In genomic region chr4:1225272-1226166, GRCh38 we compare ENCODE assay signal across 34 cellular contexts.
"Had no signal": no experiment of that assay in that cellular context is flagged by ENCODE, and none has a peak within 500 bp of the region (broad histone marks: within the 10 kb centered on the region; RNA-seq: fewer than 3 reads in every experiment).

No MANE protein-coding gene starts in this region.

- H3K27ac ChIP-seq: brain microvascular endothelial cell, pancreas, prostate gland, tibial artery, upper lobe of right lung had no signal

- ATAC-seq: effector memory CD8-positive, alpha-beta T cell; left colon; stimulated activated effector memory CD8-positive, alpha-beta T cell treated with anti-CD3 and anti-CD28 coated beads, Interleukin-12 subunit alpha, Interleukin-12 subunit beta, amount 100 ng/mL, for 72 hours; stimulated activated naive CD8-positive, alpha-beta T cell treated with anti-CD3 and anti-CD28 coated beads, Interleukin-15, amount 100 ng/mL, for 72 hours had no signal

- H3K4me3 ChIP-seq: gastroesophageal sphincter, pancreas, prostate gland, tibial artery, upper lobe of right lung had no signal

- H3K9me3 ChIP-seq: gastroesophageal sphincter, pancreas, prostate gland, tibial artery, upper lobe of right lung had no signal

- H3K27me3 ChIP-seq: brain microvascular endothelial cell, gastroesophageal sphincter, pancreas, tibial artery, upper lobe of right lung had no signal

- FAIRE-seq: astrocyte, kidney, pancreas had no signal

- DNase-seq: activated CD4-positive, alpha-beta T cell treated with anti-CD3 and anti-CD28 coated beads for 48 hours; activated CD4-positive, alpha-beta T cell treated with anti-CD3 and anti-CD28 coated beads, Interleukin-2, amount 50 U/mL, for 48 hours; activated CD4-positive, CD25-positive, alpha-beta regulatory T cell; activated CD8-positive, alpha-beta memory T cell treated with anti-CD3 and anti-CD28 coated beads for 24 hours; activated CD8-positive, alpha-beta memory T cell treated with anti-CD3 and anti-CD28 coated beads, Interleukin-2, amount 50 U/mL, for 4 hours; activated gamma-delta T cell; activated naive CD4-positive, alpha-beta T cell treated with anti-CD3 and anti-CD28 coated beads, Interleukin-2, amount 10 ng/mL, durations not matched to agents 7 days and 5 days; activated naive CD8-positive, alpha-beta T cell treated with anti-CD3 and anti-CD28 coated beads, Interleukin-2, amount 10 ng/mL, durations not matched to agents 7 days and 5 days; activated T-cell treated with anti-CD3 and anti-CD28 coated beads, Interleukin-2, amount 50 U/mL, for 1 hour; amniotic stem cell; brain microvascular endothelial cell; caudate nucleus; cortex of kidney; effector memory CD8-positive, alpha-beta T cell; erythroblast; hypothalamus; immature natural killer cell; left colon; nucleus accumbens; pancreas; retina; stimulated activated CD4-positive, alpha-beta T cell treated with anti-CD3 and anti-CD28 coated beads, Interleukin-12 subunit alpha, Interleukin-12 subunit beta, amount 100 ng/mL, for 4 hours; stimulated activated CD4-positive, alpha-beta T cell treated with anti-CD3 and anti-CD28 coated beads, Interleukin-4, amount 100 ng/mL, for 24 hours; stimulated activated naive CD8-positive, alpha-beta T cell treated with anti-CD3 and anti-CD28 coated beads, Interleukin-15, amount 100 ng/mL, for 72 hours; substantia nigra; T-helper 1 cell; tibial artery; upper lobe of right lung had no signal

- H3K4me1 ChIP-seq: pancreas, prostate gland, upper lobe of right lung had no signal

- H3K4me3 Mint-ChIP-seq: activated naive CD4-positive, alpha-beta T cell treated with anti-CD3 and anti-CD28 coated beads, Interleukin-2, amount 10 ng/mL, durations not matched to agents 7 days and 5 days; activated naive CD8-positive, alpha-beta T cell treated with anti-CD3 and anti-CD28 coated beads, Interleukin-2, amount 10 ng/mL, durations not matched to agents 7 days and 5 days; effector memory CD8-positive, alpha-beta T cell; stimulated activated effector memory CD8-positive, alpha-beta T cell treated with anti-CD3 and anti-CD28 coated beads, Interleukin-12 subunit alpha, Interleukin-12 subunit beta, amount 100 ng/mL, for 72 hours; stimulated activated naive CD8-positive, alpha-beta T cell treated with anti-CD3 and anti-CD28 coated beads, Interleukin-15, amount 100 ng/mL, for 72 hours; T-helper 2 cell treated with Interferon-gamma antibody and Interleukin-4, amounts not matched to agents 5 μg/mL and 100 μg/mL, for 36 hours had no signal

- H3K27me3 Mint-ChIP-seq: activated naive CD4-positive, alpha-beta T cell treated with anti-CD3 and anti-CD28 coated beads, Interleukin-2, amount 10 ng/mL, durations not matched to agents 7 days and 5 days; activated naive CD8-positive, alpha-beta T cell treated with anti-CD3 and anti-CD28 coated beads, Interleukin-2, amount 10 ng/mL, durations not matched to agents 7 days and 5 days; effector memory CD8-positive, alpha-beta T cell; stimulated activated naive CD8-positive, alpha-beta T cell treated with anti-CD3 and anti-CD28 coated beads, Interleukin-15, amount 100 ng/mL, for 72 hours had no signal

- H3K27ac Mint-ChIP-seq: activated naive CD4-positive, alpha-beta T cell treated with anti-CD3 and anti-CD28 coated beads, Interleukin-2, amount 10 ng/mL, durations not matched to agents 7 days and 5 days; activated naive CD8-positive, alpha-beta T cell treated with anti-CD3 and anti-CD28 coated beads, Interleukin-2, amount 10 ng/mL, durations not matched to agents 7 days and 5 days had no signal

- H3K9me3 Mint-ChIP-seq: activated naive CD4-positive, alpha-beta T cell treated with anti-CD3 and anti-CD28 coated beads, Interleukin-2, amount 10 ng/mL, durations not matched to agents 7 days and 5 days; activated naive CD8-positive, alpha-beta T cell treated with anti-CD3 and anti-CD28 coated beads, Interleukin-2, amount 10 ng/mL, durations not matched to agents 7 days and 5 days; effector memory CD8-positive, alpha-beta T cell; immature natural killer cell; stimulated activated effector memory CD8-positive, alpha-beta T cell treated with anti-CD3 and anti-CD28 coated beads, Interleukin-12 subunit alpha, Interleukin-12 subunit beta, amount 100 ng/mL, for 72 hours; stimulated activated naive CD8-positive, alpha-beta T cell treated with anti-CD3 and anti-CD28 coated beads, Interleukin-15, amount 100 ng/mL, for 72 hours; T-helper 2 cell treated with Interferon-gamma antibody and Interleukin-4, amounts not matched to agents 5 μg/mL and 100 μg/mL, for 36 hours had no signal
